ENCODE assay signal across 8 cellular contexts in genomic region chr21:45075606-45076244, GRCh38. TPM values are rescaled to one million over a fixed set of nuclear protein-coding genes. Genes with fewer than 3 reads are reported as not detected.
A peak's percentile ranks its signal among the peaks of the same experiment; 100 is the strongest.
DNase-seq lines count a peak whose midpoint lies in the region; TF ChIP-seq lines count a peak whose summit lies in the region.

No MANE protein-coding gene starts in this region.

- H3K36me3 Mint-ChIP-seq in CD8-positive, alpha-beta memory T cell = peaks cover 0 to 7% (median 0%) of the 10 kb centered on the region in 3 donors
- no peaks in the 10 kb centered on the region for H3K36me3 Mint-ChIP-seq in endodermal cell (ENCODE audit: low read depth)

- no peaks in the 10 kb centered on the region for H3K79me2 ChIP-seq in OCI-LY7 (ENCODE audit: insufficient read depth, low read depth, low read length)

- peak overlapping the region; percentile 71 for H3K4me3 ChIP-seq in CD8-positive, alpha-beta memory T cell (ENCODE audit: low read length)
- peak overlapping the region; percentile 70 for H3K4me3 ChIP-seq in OCI-LY7 (ENCODE audit: low read depth, low read length, poor library complexity, severe bottlenecking)
- H3K4me3 ChIP-seq in endodermal cell (ENCODE audit: low read length) = peak overlapping the region; percentile 78
- H3K4me3 ChIP-seq in neutrophil (ENCODE audit: low read depth in 1 of 2, low read length in 1 of 2) = peak overlapping the region; percentile 68 to 86

- CTCF ChIA-PET in CD8-positive, alpha-beta memory T cell (lab: Charles Lee) = interaction anchor here (1.5 to 3.5 kb wide), 3 partner anchors 11 to 61 kb away, joined by 3 to 17 read pairs (median 4); no protein-coding TSS in a partner anchor
- CTCF ChIA-PET in OCI-LY7 (lab: Charles Lee; ENCODE audit: unreplicated experiment) = no interaction called here

- peaks cover 52 to 62% (median 58%) of the 10 kb centered on the region in 3 donors for H3K4me1 Mint-ChIP-seq in CD8-positive, alpha-beta memory T cell
- peaks cover 14% of the 10 kb centered on the region for H3K4me1 Mint-ChIP-seq in endodermal cell

- POLR2A ChIA-PET in CD8-positive, alpha-beta memory T cell (lab: Charles Lee) = no interaction called here
- POLR2A ChIA-PET in OCI-LY7 (lab: Charles Lee) = interaction anchor here (0.9 to 1.5 kb wide), 2 partner anchors 31 to 49 kb away, joined by 3 to 5 read pairs; no protein-coding TSS in a partner anchor

- no TSS peak for BruUV-seq in OCI-LY7 (replicated peaks; lab: Mats Ljungman, UMichigan)

- H3K27me3 ChIP-seq in CD8-positive, alpha-beta memory T cell (ENCODE audit: insufficient read depth, low read length, poor library complexity, severe bottlenecking) = no peaks in the 10 kb centered on the region
- peaks cover 15% of the 10 kb centered on the region for H3K27me3 ChIP-seq in endodermal cell (ENCODE audit: control insufficient read depth, insufficient read depth, low read length, poor library complexity, severe bottlenecking)
- peaks cover 52% of the 10 kb centered on the region for H3K27me3 ChIP-seq in neutrophil

- no peaks in the 10 kb centered on the region for H3K9me3 Mint-ChIP-seq in CD8-positive, alpha-beta memory T cell
- no peaks in the 10 kb centered on the region for H3K9me3 Mint-ChIP-seq in endodermal cell

- H3K9me3 ChIP-seq in CD8-positive, alpha-beta memory T cell (ENCODE audit: low read length) = no peaks in the 10 kb centered on the region
- H3K9me3 ChIP-seq in OCI-LY7 (ENCODE audit: low read length) = no peaks in the 10 kb centered on the region
- no peaks in the 10 kb centered on the region for H3K9me3 ChIP-seq in endodermal cell (ENCODE audit: control insufficient read depth, low read length)
- no peaks in the 10 kb centered on the region for H3K9me3 ChIP-seq in neutrophil

- H3K4me2 ChIP-seq in OCI-LY7 (ENCODE audit: low read length) = peak overlapping the region; percentile 74

- H3K4me1 ChIP-seq in CD8-positive, alpha-beta memory T cell (ENCODE audit: insufficient read depth, low read length) = peaks cover 59% of the 10 kb centered on the region
- H3K4me1 ChIP-seq in OCI-LY7 (ENCODE audit: insufficient read depth, low read length, poor library complexity, severe bottlenecking) (no peaks in the 10 kb centered on the region), endodermal cell (ENCODE audit: control insufficient read depth, insufficient read depth, low read length) (peaks cover 4% of the 10 kb centered on the region), neutrophil (ENCODE audit: control insufficient read depth in 1 of 2, insufficient read depth in 1 of 2, low read depth in 1 of 2, low read length in 1 of 2) (peaks cover 23 to 28% of the 10 kb centered on the region in 2 experiments)

- WGBS in endodermal cell (ENCODE audit: insufficient coverage in 1 of 2, insufficient read length in 1 of 2), 2 experiments = 25 to 49% methylated on average over 10 to 16 of the region's 17 CpGs

- H3K27me3 Mint-ChIP-seq in CD8-positive, alpha-beta memory T cell = peaks cover 0 to 1% of the 10 kb centered on the region in 2 donors
- H3K27me3 Mint-ChIP-seq in endodermal cell (ENCODE audit: insufficient read depth) = peaks cover 13% of the 10 kb centered on the region

- no peak overlapping the region for H2AFZ ChIP-seq in OCI-LY7 (ENCODE audit: low read length)

- peak overlapping the region; percentile 34 for H3K9ac ChIP-seq in endodermal cell (ENCODE audit: extremely low read depth, low read length, poor library complexity, severe bottlenecking)

- intact Hi-C loops in OCI-LY7 (cut with micrococcal nuclease; ENCODE audit: unreplicated experiment) = loop anchor here (2.0 kb wide), 1 partner anchor 35 kb away; no protein-coding TSS in a partner anchor

- peak overlapping the region; percentile 52 to 90 (median 87) for H3K27ac Mint-ChIP-seq in CD8-positive, alpha-beta memory T cell
- no peak overlapping the region for H3K27ac Mint-ChIP-seq in endodermal cell

- no peaks in the 10 kb centered on the region for H3K9me2 ChIP-seq in OCI-LY7 (ENCODE audit: insufficient read depth, low read length)

- TF ChIP-seq CTCF in OCI-LY7 (conservative IDR thresholded peaks at IDR 0.05; ENCODE audit: low read length) (no peak), endodermal cell (conservative IDR thresholded peaks at IDR 0.05) (no peak), neutrophil (IDR thresholded peaks at IDR 0.05) (no peak)

- peak overlapping the region; percentile 20 for H3K27ac ChIP-seq in CD8-positive, alpha-beta memory T cell (ENCODE audit: low read depth, low read length)
- no peak overlapping the region for H3K27ac ChIP-seq in OCI-LY7 (ENCODE audit: low read depth, low read length, poor library complexity, severe bottlenecking)
- no peak overlapping the region for H3K27ac ChIP-seq in endodermal cell (ENCODE audit: low read depth, low read length)
- H3K27ac ChIP-seq in neutrophil = no peak overlapping the region

- H3K36me3 ChIP-seq in CD8-positive, alpha-beta memory T cell (ENCODE audit: insufficient read depth, low read length) = no peaks in the 10 kb centered on the region
- H3K36me3 ChIP-seq in OCI-LY7 (ENCODE audit: insufficient read depth, low read length) (no peaks in the 10 kb centered on the region), endodermal cell (ENCODE audit: control insufficient read depth, insufficient read depth, low read length) (no peaks in the 10 kb centered on the region), neutrophil (no peaks in the 10 kb centered on the region)

- no peaks in the 10 kb centered on the region for H4K20me1 ChIP-seq in OCI-LY7 (ENCODE audit: insufficient read depth, low read length)

- peak overlapping the region; percentile 82 to 95 (median 91) for H3K4me3 Mint-ChIP-seq in CD8-positive, alpha-beta memory T cell
- H3K4me3 Mint-ChIP-seq in endodermal cell = peak overlapping the region; percentile 66

- DNase-seq in CD8-positive, alpha-beta memory T cell = no peak
- no peak for DNase-seq in OCI-LY7 (ENCODE audit: low spot score)
- no peak for DNase-seq in endodermal cell
- DNase-seq in cerebellum (ENCODE audit: low spot score) = no peak
- no peak for DNase-seq in DMS153 treated with DMSO at 0.1 percent for 48 hours (lab: John Stamatoyannopoulos, UW; ENCODE audit: unreplicated experiment)
- DNase-seq in NCI-H446 (lab: John Stamatoyannopoulos, UW) = no peak
- no peak for DNase-seq in NOMO-1 (lab: John Stamatoyannopoulos, UW; ENCODE audit: unreplicated experiment in 2 of 2)

RNA-seq across cellular contexts. Expression of gene ADARB1, which starts 1.3 kb away (rescaled TPM):
- total RNA-seq in CD8-positive, alpha-beta memory T cell = 10 to 100 TPM; 28.9 to 29.5 TPM
- 11.8 TPM for polyA plus RNA-seq in CD8-positive, alpha-beta memory T cell
- total RNA-seq in OCI-LY7 (2014; rRNA removed; shearing (Covaris generic)) = 6.6 and 17.4 TPM in 2 replicates
- 20.5 and 20.8 TPM in 2 replicates for total RNA-seq in OCI-LY7 (2022)
- total RNA-seq in endodermal cell = 10 to 100 TPM; 11.5 to 20.1 TPM
- 8.1 TPM for polyA plus RNA-seq in endodermal cell (2013, experiment 1 of 2)
- polyA plus RNA-seq in endodermal cell (2013, experiment 2 of 2) = 9.4 TPM
- total RNA-seq in cerebellum = 42.6 TPM
